Comparison of ENCODE assay signal across 8 cellular contexts in the genomic region with DNA sequence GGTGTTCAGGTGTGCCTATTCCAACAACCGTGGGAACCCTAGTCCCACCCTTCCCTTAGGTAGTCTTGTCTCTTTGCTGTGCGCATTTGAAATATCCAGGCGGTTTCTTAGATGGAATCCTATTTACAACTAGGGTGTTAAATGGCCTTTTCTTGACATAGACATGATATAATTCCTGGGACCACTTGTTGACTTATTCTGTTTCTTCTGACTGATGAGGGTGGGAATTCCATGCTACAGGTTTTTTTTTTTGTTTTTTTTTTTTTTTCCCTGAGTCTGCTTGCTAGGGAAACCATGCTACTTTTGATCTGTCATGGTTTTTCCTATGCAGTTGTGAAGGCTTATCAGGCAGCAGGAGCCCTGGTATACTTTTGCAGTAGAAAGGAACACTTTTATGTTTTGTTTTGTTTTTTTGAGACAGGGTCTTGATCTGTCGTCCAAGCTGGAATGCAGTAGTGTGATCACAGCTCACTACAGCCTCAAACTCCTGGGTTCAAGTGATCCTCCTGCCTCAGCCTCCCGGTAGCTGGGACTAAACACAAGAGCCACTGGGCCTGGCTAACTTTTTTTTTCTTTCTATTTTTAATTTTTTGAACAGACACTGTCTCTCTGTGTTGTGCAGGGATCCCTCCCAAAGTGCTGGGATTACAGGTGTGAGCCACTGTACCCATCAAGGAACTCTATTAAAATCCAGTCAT. TPM values are rescaled to one million over a fixed set of nuclear protein-coding genes. Genes with fewer than 3 reads are reported as not detected.
DNase-seq lines count a peak whose midpoint lies in the region; ATAC-seq and TF ChIP-seq lines count a peak whose summit lies in the region.

No MANE protein-coding gene starts in this region.

- H3K27ac ChIP-seq in left lung (peak overlapping the region in 1 of 2 donors; percentile 98), subcutaneous abdominal adipose tissue (ENCODE audit: low read depth, low read length) (peak overlapping the region; percentile 99)

- H3K9me3 ChIP-seq in left lung (no peaks in the 10 kb centered on the region), subcutaneous abdominal adipose tissue (ENCODE audit: control insufficient read depth in 5 of 5, low read length in 5 of 5) (no peaks in the 10 kb centered on the region)

- intact Hi-C loops in activated CD4-positive, alpha-beta T cell treated with anti-CD3 and anti-CD28 coated beads for 36 hours (cut with DNase I, micrococcal nuclease): loop anchor here in 1 of 2 experiments (2.0 to 10.0 kb wide), 2 partner anchors 92 to 128 kb away; no protein-coding TSS in a partner anchor
- intact Hi-C loops in activated T-helper 1 cell treated with anti-CD3 and anti-CD28 coated beads, Interleukin-12 subunit alpha, Interleukin-12 subunit beta, Interleukin-2, Interleukin-4 antibody, amounts not matched to agents 30 ng/mL and 10 ng/mL and 1 ng/mL, durations not matched to agents 14 hours and 24 hours and 36 hours (cut with micrococcal nuclease): no loop called here
- intact Hi-C loops in left lung (cut with DNase I): no loop called here

- H3K36me3 Mint-ChIP-seq in activated CD4-positive, alpha-beta T cell treated with anti-CD3 and anti-CD28 coated beads for 36 hours (ENCODE audit: low read depth): peaks cover 15% of the 10 kb centered on the region
- H3K36me3 Mint-ChIP-seq in activated T-helper 1 cell treated with anti-CD3 and anti-CD28 coated beads, Interleukin-12 subunit alpha, Interleukin-12 subunit beta, Interleukin-2, Interleukin-4 antibody, amounts not matched to agents 30 ng/mL and 10 ng/mL and 1 ng/mL, durations not matched to agents 14 hours and 24 hours and 36 hours (ENCODE audit: low read depth): peaks cover 8% of the 10 kb centered on the region

- CTCF ChIA-PET in activated CD4-positive, alpha-beta T cell treated with anti-CD3 and anti-CD28 coated beads for 36 hours (lab: Charles Lee): interaction anchor here (0.7 to 3.6 kb wide), 11 partner anchors 8 to 216 kb away, joined by 3 to 34 read pairs (median 7); a partner anchor contains a TSS

- H3K27me3 Mint-ChIP-seq in activated CD4-positive, alpha-beta T cell treated with anti-CD3 and anti-CD28 coated beads for 36 hours: no peaks in the 10 kb centered on the region
- H3K27me3 Mint-ChIP-seq in activated T-helper 1 cell treated with anti-CD3 and anti-CD28 coated beads, Interleukin-12 subunit alpha, Interleukin-12 subunit beta, Interleukin-2, Interleukin-4 antibody, amounts not matched to agents 30 ng/mL and 10 ng/mL and 1 ng/mL, durations not matched to agents 14 hours and 24 hours and 36 hours (ENCODE audit: insufficient read depth): no peaks in the 10 kb centered on the region

- peak overlapping the region; percentile 88 for H3K4me3 Mint-ChIP-seq in activated CD4-positive, alpha-beta T cell treated with anti-CD3 and anti-CD28 coated beads for 36 hours
- H3K4me3 Mint-ChIP-seq in activated T-helper 1 cell treated with anti-CD3 and anti-CD28 coated beads, Interleukin-12 subunit alpha, Interleukin-12 subunit beta, Interleukin-2, Interleukin-4 antibody, amounts not matched to agents 30 ng/mL and 10 ng/mL and 1 ng/mL, durations not matched to agents 14 hours and 24 hours and 36 hours: peak overlapping the region; percentile 98

- peak overlapping the region; percentile 80 to 92 for H3K4me3 ChIP-seq in left lung
- peak overlapping the region; percentile 80 to 91 (median 86) for H3K4me3 ChIP-seq in subcutaneous abdominal adipose tissue (ENCODE audit: low read depth in 1 of 5, low read length in 5 of 5)

- ATAC-seq in activated CD4-positive, alpha-beta T cell treated with anti-CD3 and anti-CD28 coated beads for 36 hours: no peak
- no peak for ATAC-seq in left lung
- ATAC-seq in HG03521 (IDR thresholded peaks at IDR 0.05; ENCODE audit: unreplicated experiment): no peak

- H3K36me3 ChIP-seq in left lung (no peaks in the 10 kb centered on the region), subcutaneous abdominal adipose tissue (ENCODE audit: control insufficient read depth in 5 of 5, insufficient read depth in 5 of 5, low read length in 5 of 5) (no peaks in the 10 kb centered on the region)

- no peak for TF ChIP-seq CTCF in left lung (IDR thresholded peaks at IDR 0.05)

- DNase-seq in activated CD4-positive, alpha-beta T cell treated with anti-CD3 and anti-CD28 coated beads for 36 hours: no peak
- no peak for DNase-seq in activated CD4-positive, alpha-beta T cell treated with anti-CD3 and anti-CD28 coated beads for 48 hours
- no peak for DNase-seq in activated T-helper 1 cell treated with anti-CD3 and anti-CD28 coated beads, Interleukin-12 subunit alpha, Interleukin-12 subunit beta, Interleukin-2, Interleukin-4 antibody, amounts not matched to agents 30 ng/mL and 10 ng/mL and 1 ng/mL, durations not matched to agents 14 hours and 24 hours and 36 hours (ENCODE audit: low spot score)
- DNase-seq in left lung: no peak
- no peak for DNase-seq in NCI-H187 treated with DMSO at 0.1 percent for 48 hours (lab: John Stamatoyannopoulos, UW)
- no peak for DNase-seq in hypothalamus (lab: John Stamatoyannopoulos, UW)

- H3K27ac Mint-ChIP-seq in activated CD4-positive, alpha-beta T cell treated with anti-CD3 and anti-CD28 coated beads for 36 hours: peak overlapping the region; percentile 98
- H3K27ac Mint-ChIP-seq in activated T-helper 1 cell treated with anti-CD3 and anti-CD28 coated beads, Interleukin-12 subunit alpha, Interleukin-12 subunit beta, Interleukin-2, Interleukin-4 antibody, amounts not matched to agents 30 ng/mL and 10 ng/mL and 1 ng/mL, durations not matched to agents 14 hours and 24 hours and 36 hours: peak overlapping the region; percentile 96

- peaks cover 43 to 74% of the 10 kb centered on the region in 2 donors for H3K4me1 ChIP-seq in left lung
- peaks cover 22 to 70% (median 68%) of the 10 kb centered on the region in 5 donors for H3K4me1 ChIP-seq in subcutaneous abdominal adipose tissue (ENCODE audit: control insufficient read depth in 5 of 5, insufficient read depth in 5 of 5, low read length in 5 of 5)

- peak overlapping the region; percentile 86 to 93 (median 89) for H3K9ac ChIP-seq in subcutaneous abdominal adipose tissue (ENCODE audit: low read length in 5 of 5)

- peaks cover 73% of the 10 kb centered on the region for H3K4me1 Mint-ChIP-seq in activated CD4-positive, alpha-beta T cell treated with anti-CD3 and anti-CD28 coated beads for 36 hours
- peaks cover 85% of the 10 kb centered on the region for H3K4me1 Mint-ChIP-seq in activated T-helper 1 cell treated with anti-CD3 and anti-CD28 coated beads, Interleukin-12 subunit alpha, Interleukin-12 subunit beta, Interleukin-2, Interleukin-4 antibody, amounts not matched to agents 30 ng/mL and 10 ng/mL and 1 ng/mL, durations not matched to agents 14 hours and 24 hours and 36 hours (ENCODE audit: low read depth)

- POLR2A ChIA-PET in activated CD4-positive, alpha-beta T cell treated with anti-CD3 and anti-CD28 coated beads for 36 hours (lab: Charles Lee): interaction anchor here (0.5 to 3.0 kb wide), 6 partner anchors 40 to 201 kb away, joined by 3 to 22 read pairs (median 4); no protein-coding TSS in a partner anchor

- H3K27me3 ChIP-seq in left lung: no peaks in the 10 kb centered on the region
- peaks cover 0 to 4% (median 0%) of the 10 kb centered on the region in 5 donors for H3K27me3 ChIP-seq in subcutaneous abdominal adipose tissue (ENCODE audit: control insufficient read depth in 5 of 5, insufficient read depth in 4 of 5, low read length in 5 of 5)

- no peaks in the 10 kb centered on the region for H3K9me3 Mint-ChIP-seq in activated CD4-positive, alpha-beta T cell treated with anti-CD3 and anti-CD28 coated beads for 36 hours (ENCODE audit: low read depth)
- no peaks in the 10 kb centered on the region for H3K9me3 Mint-ChIP-seq in activated T-helper 1 cell treated with anti-CD3 and anti-CD28 coated beads, Interleukin-12 subunit alpha, Interleukin-12 subunit beta, Interleukin-2, Interleukin-4 antibody, amounts not matched to agents 30 ng/mL and 10 ng/mL and 1 ng/mL, durations not matched to agents 14 hours and 24 hours and 36 hours

RNA-seq across cellular contexts. Expression of a gene that starts 1.5 kb away (rescaled TPM):
- total RNA-seq in activated CD4-positive, alpha-beta T cell treated with anti-CD3 and anti-CD28 coated beads for 36 hours: 10 to 100 TPM; 60.0 to 62.6 TPM
- total RNA-seq in activated T-helper 1 cell treated with anti-CD3 and anti-CD28 coated beads, Interleukin-12 subunit alpha, Interleukin-12 subunit beta, Interleukin-2, Interleukin-4 antibody, amounts not matched to agents 30 ng/mL and 10 ng/mL and 1 ng/mL, durations not matched to agents 14 hours and 24 hours and 36 hours: 61.7 and 68.0 TPM in 2 replicates
- total RNA-seq in left lung: 10 to 100 TPM; 50.9 to 52.9 TPM

RNA-seq across cellular contexts. Expression of a gene that starts 16.2 kb away (rescaled TPM):
- total RNA-seq in activated CD4-positive, alpha-beta T cell treated with anti-CD3 and anti-CD28 coated beads for 36 hours: 100 to 1,000 TPM; 157 to 180 TPM
- 170 and 179 TPM in 2 replicates for total RNA-seq in activated T-helper 1 cell treated with anti-CD3 and anti-CD28 coated beads, Interleukin-12 subunit alpha, Interleukin-12 subunit beta, Interleukin-2, Interleukin-4 antibody, amounts not matched to agents 30 ng/mL and 10 ng/mL and 1 ng/mL, durations not matched to agents 14 hours and 24 hours and 36 hours
- 100 to 1,000 TPM in 1 of 2 donors, 10 to 100 TPM in 1; 57.1 to 109 TPM for total RNA-seq in left lung

RNA-seq across cellular contexts. Expression of a gene that starts 48.6 kb away (rescaled TPM):
- total RNA-seq in activated CD4-positive, alpha-beta T cell treated with anti-CD3 and anti-CD28 coated beads for 36 hours: 10 to 100 TPM; 33.6 to 39.2 TPM
- 29.8 and 30.1 TPM in 2 replicates for total RNA-seq in activated T-helper 1 cell treated with anti-CD3 and anti-CD28 coated beads, Interleukin-12 subunit alpha, Interleukin-12 subunit beta, Interleukin-2, Interleukin-4 antibody, amounts not matched to agents 30 ng/mL and 10 ng/mL and 1 ng/mL, durations not matched to agents 14 hours and 24 hours and 36 hours
- total RNA-seq in left lung: 10 to 100 TPM; 19.5 to 26.5 TPM

RNA-seq across cellular contexts. Expression of a gene that starts 59.7 kb away (rescaled TPM):
- 100 to 1,000 TPM in 1 of 2 experiments, 10 to 100 TPM in 1; 96.0 to 134 TPM for total RNA-seq in activated CD4-positive, alpha-beta T cell treated with anti-CD3 and anti-CD28 coated beads for 36 hours
- total RNA-seq in activated T-helper 1 cell treated with anti-CD3 and anti-CD28 coated beads, Interleukin-12 subunit alpha, Interleukin-12 subunit beta, Interleukin-2, Interleukin-4 antibody, amounts not matched to agents 30 ng/mL and 10 ng/mL and 1 ng/mL, durations not matched to agents 14 hours and 24 hours and 36 hours: 122 and 123 TPM in 2 replicates
- total RNA-seq in left lung: 10 to 100 TPM; 59.9 to 66.8 TPM
